14 cellular contexts compared by ENCODE assay signal in the genomic region with DNA sequence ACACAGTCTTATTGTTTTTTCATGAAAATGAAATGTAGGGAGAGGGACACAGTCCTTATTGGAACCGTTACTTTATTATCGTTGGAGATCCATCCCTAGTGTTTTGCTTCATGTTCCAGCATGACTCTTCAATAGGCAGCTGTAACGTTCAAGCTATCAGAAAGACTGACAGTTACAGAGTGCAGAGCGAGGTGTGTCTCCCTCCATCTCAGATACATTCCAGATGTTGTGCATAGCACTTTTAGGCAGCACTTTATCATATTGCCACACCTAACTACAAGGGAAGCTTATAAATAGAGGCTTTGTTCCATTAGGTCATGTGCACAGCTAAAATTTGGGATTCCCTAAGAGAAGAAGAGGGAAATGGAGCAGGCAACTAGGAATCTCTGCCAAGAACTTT.
DNase-seq lines count a peak whose midpoint lies in the region; ATAC-seq and TF ChIP-seq lines count a peak whose summit lies in the region.
"Had no signal": no experiment of that assay in that cellular context is flagged by ENCODE, and none has a peak within 500 bp of the region (broad histone marks: within the 10 kb centered on the region; RNA-seq: fewer than 3 reads in every experiment).

No MANE protein-coding gene starts in this region.

- H3K9ac ChIP-seq in Karpas-422 (ENCODE audit: low read length) (no peak overlapping the region), OCI-LY3 (ENCODE audit: low read length) (no peak overlapping the region)

- TF ChIP-seq CTCF in OCI-LY3 (IDR thresholded peaks at IDR 0.05; ENCODE audit: low read depth, low read length) = no peak
- TF ChIP-seq CTCF in cardiac muscle cell (IDR thresholded peaks at IDR 0.05; ENCODE audit: low read depth, low read length) = no peak

- H3K4me2 ChIP-seq in Karpas-422 (ENCODE audit: low read depth, low read length, poor library complexity, severe bottlenecking) = no peak overlapping the region
- H3K4me2 ChIP-seq in OCI-LY3 (ENCODE audit: low read length) = peak overlapping the region; percentile 78; the same call in 1 of the 2 replicates
- H3K4me2 ChIP-seq: GM23338 had no signal

- H3K4me3 ChIP-seq in Karpas-422 (ENCODE audit: low read length) (no peak overlapping the region), OCI-LY3 (ENCODE audit: low read length) (no peak overlapping the region), cardiac muscle cell (no peak overlapping the region)
- H3K4me3 ChIP-seq: GM12878, GM23338 had no signal

- H3K4me3 Mint-ChIP-seq in activated CD4-positive, alpha-beta T cell treated with anti-CD3 and anti-CD28 coated beads for 36 hours = no peak overlapping the region
- H3K4me3 Mint-ChIP-seq: GM23338, H9 had no signal

- ATAC-seq in left ventricle myocardium superior (peak; percentile 97), GM18861 (IDR thresholded peaks at IDR 0.05; ENCODE audit: unreplicated experiment) (no peak)
- no peak for ATAC-seq in activated CD4-positive, alpha-beta T cell treated with anti-CD3 and anti-CD28 coated beads for 36 hours
- ATAC-seq: GM23338 had no signal

- CTCF ChIA-PET in activated CD4-positive, alpha-beta T cell treated with anti-CD3 and anti-CD28 coated beads for 36 hours (lab: Charles Lee) = no interaction called here

- POLR2A ChIA-PET in activated CD4-positive, alpha-beta T cell treated with anti-CD3 and anti-CD28 coated beads for 36 hours (lab: Charles Lee) = no interaction called here

- DNase-seq in Karpas-422 = no peak
- DNase-seq in cardiac muscle cell (ENCODE audit: low read depth in 1 of 2, low spot score in 1 of 2) = peak; percentile 1 to 57
- no peak for DNase-seq in left ventricle myocardium superior
- no peak for DNase-seq in NOMO-1 treated with dmso at 0.1 percent for 144 hours (lab: John Stamatoyannopoulos, UW; ENCODE audit: unreplicated experiment)
- no peak for DNase-seq in activated CD4-positive, alpha-beta T cell treated with anti-CD3 and anti-CD28 coated beads for 36 hours
- DNase-seq: BE2C; CD4-positive, alpha-beta memory T cell; DMS79; H9 had no signal

- H4K20me1 ChIP-seq in Karpas-422 (ENCODE audit: insufficient read depth, low read depth, low read length) (no peaks in the 10 kb centered on the region), OCI-LY3 (ENCODE audit: insufficient read depth, low read length) (no peaks in the 10 kb centered on the region)

- no peaks in the 10 kb centered on the region for H3K9me3 ChIP-seq in Karpas-422 (ENCODE audit: low read length)
- no peaks in the 10 kb centered on the region for H3K9me3 ChIP-seq in OCI-LY3 (ENCODE audit: insufficient read depth, low read length)
- no peaks in the 10 kb centered on the region for H3K9me3 ChIP-seq in cardiac muscle cell (ENCODE audit: low read depth)
- H3K9me3 ChIP-seq: BE2C had no signal

- no peaks in the 10 kb centered on the region for H3K36me3 ChIP-seq in Karpas-422 (ENCODE audit: insufficient read depth, low read length)
- peaks cover 7% of the 10 kb centered on the region for H3K36me3 ChIP-seq in OCI-LY3 (replicated peaks; ENCODE audit: low read depth, low read length)
- no peaks in the 10 kb centered on the region for H3K36me3 ChIP-seq in cardiac muscle cell
- H3K36me3 ChIP-seq: BE2C had no signal

- no peaks in the 10 kb centered on the region for H3K4me1 Mint-ChIP-seq in activated CD4-positive, alpha-beta T cell treated with anti-CD3 and anti-CD28 coated beads for 36 hours
- H3K4me1 Mint-ChIP-seq: CD4-positive, alpha-beta memory T cell had no signal

- intact Hi-C loops in left ventricle myocardium superior (cut with micrococcal nuclease) = no loop called here
- intact Hi-C loops in activated CD4-positive, alpha-beta T cell treated with anti-CD3 and anti-CD28 coated beads for 36 hours (cut with DNase I, micrococcal nuclease) = no loop called here

- H3K27ac ChIP-seq in Karpas-422 (ENCODE audit: low read length) = peak overlapping the region; percentile 74
- H3K27ac ChIP-seq in OCI-LY3 (ENCODE audit: low read length) = peak overlapping the region; percentile 22; the same call in 1 of the 2 replicates
- H3K27ac ChIP-seq in cardiac muscle cell = no peak overlapping the region
- H3K27ac ChIP-seq: C4-2B had no signal

- H3K79me2 ChIP-seq in Karpas-422 (ENCODE audit: low read length) (no peaks in the 10 kb centered on the region), OCI-LY3 (ENCODE audit: low read length) (no peaks in the 10 kb centered on the region)

- H3K27me3 Mint-ChIP-seq in activated CD4-positive, alpha-beta T cell treated with anti-CD3 and anti-CD28 coated beads for 36 hours = no peaks in the 10 kb centered on the region
- H3K27me3 Mint-ChIP-seq: CD4-positive, alpha-beta memory T cell had no signal

- no peaks in the 10 kb centered on the region for H3K27me3 ChIP-seq in Karpas-422 (ENCODE audit: low read length)
- H3K27me3 ChIP-seq in OCI-LY3 (ENCODE audit: low read depth, low read length) = no peaks in the 10 kb centered on the region
- no peaks in the 10 kb centered on the region for H3K27me3 ChIP-seq in cardiac muscle cell
- H3K27me3 ChIP-seq: BE2C had no signal

- H3K9me3 Mint-ChIP-seq in activated CD4-positive, alpha-beta T cell treated with anti-CD3 and anti-CD28 coated beads for 36 hours (ENCODE audit: low read depth) = peaks cover 8% of the 10 kb centered on the region
- H3K9me3 Mint-ChIP-seq: GM23338, H9 had no signal

- peaks cover 34% of the 10 kb centered on the region for H3K4me1 ChIP-seq in Karpas-422 (ENCODE audit: low read length)
- H3K4me1 ChIP-seq in OCI-LY3 (ENCODE audit: low read length) = peaks cover 26% of the 10 kb centered on the region
- H3K4me1 ChIP-seq in cardiac muscle cell (ENCODE audit: low read depth) = peaks cover 4% of the 10 kb centered on the region
- H3K4me1 ChIP-seq: BE2C had no signal

- H3K9me2 ChIP-seq in Karpas-422 (replicated peaks; ENCODE audit: insufficient read depth, low read length) = no peaks in the 10 kb centered on the region

- H2AFZ ChIP-seq in Karpas-422 (ENCODE audit: low read length) = peak overlapping the region; percentile 92; the same call in 1 of the 2 replicates
- no peak overlapping the region for H2AFZ ChIP-seq in OCI-LY3 (ENCODE audit: low read depth, low read length)

- no peaks in the 10 kb centered on the region for H3K36me3 Mint-ChIP-seq in activated CD4-positive, alpha-beta T cell treated with anti-CD3 and anti-CD28 coated beads for 36 hours (ENCODE audit: low read depth)
- H3K36me3 Mint-ChIP-seq: CD4-positive, alpha-beta memory T cell had no signal

- no peak overlapping the region for H3K27ac Mint-ChIP-seq in activated CD4-positive, alpha-beta T cell treated with anti-CD3 and anti-CD28 coated beads for 36 hours
- H3K27ac Mint-ChIP-seq: CD4-positive, alpha-beta memory T cell; GM23338; H9 had no signal

Comparison
In these comparisons a context has a peak if more than half of its experiments do, and no peak if none do; other contexts are left out.
1. DNase-seq: peak in cardiac muscle cell (2 of 2); none in Karpas-422 (single experiment), left ventricle myocardium superior (single experiment), NOMO-1 treated with dmso at 0.1 percent for 144 hours (single experiment) and activated CD4-positive, alpha-beta T cell treated with anti-CD3 and anti-CD28 coated beads for 36 hours (single experiment).